Comparison of ENCODE assay signal across 13 cellular contexts in genomic region chrY:13804124-13805056, GRCh38.
"Had no signal": no experiment of that assay in that cellular context is flagged by ENCODE, and none has a peak within 500 bp of the region (broad histone marks: within the 10 kb centered on the region; RNA-seq: fewer than 3 reads in every experiment).

No MANE protein-coding gene starts in this region.

- H3K4me1 ChIP-seq: breast epithelium, esophagus squamous epithelium, left ventricle myocardium inferior, right atrium auricular region, tibial artery, uterus had no signal

- H3K4me3 ChIP-seq: breast epithelium, esophagus squamous epithelium, left ventricle myocardium inferior, right atrium auricular region, skin epidermis, tibial artery, uterus had no signal

- H3K9me3 Mint-ChIP-seq: activated T-cell treated with anti-CD3 and anti-CD28 coated beads, Interleukin-2, amount 50 U/mL, for 24 hours had no signal

- H3K27ac ChIP-seq: breast epithelium, dorsolateral prefrontal cortex, esophagus squamous epithelium, left ventricle myocardium inferior, right atrium auricular region, skin epidermis, tibial artery, uterus, VCaP had no signal

- DNase-seq: activated CD4-positive, alpha-beta T cell treated with anti-CD3 and anti-CD28 coated beads for 4 hours; activated CD8-positive, alpha-beta memory T cell treated with anti-CD3 and anti-CD28 coated beads, Interleukin-2, amount 10 ng/mL, durations not matched to agents 7 days and 5 days; activated T-cell treated with anti-CD3 and anti-CD28 coated beads, Interleukin-2, amount 50 U/mL, for 24 hours; dorsolateral prefrontal cortex; esophagus squamous epithelium; foreskin fibroblast; left ventricle myocardium inferior; tibial artery; uterus had no signal

- H3K36me3 ChIP-seq: breast epithelium, esophagus squamous epithelium, left ventricle myocardium inferior, right atrium auricular region, tibial artery, uterus had no signal

- ATAC-seq: activated CD8-positive, alpha-beta memory T cell treated with anti-CD3 and anti-CD28 coated beads, Interleukin-2, amount 10 ng/mL, durations not matched to agents 7 days and 5 days had no signal

- H3K27ac Mint-ChIP-seq: activated T-cell treated with anti-CD3 and anti-CD28 coated beads, Interleukin-2, amount 50 U/mL, for 24 hours had no signal

- H3K27me3 ChIP-seq: breast epithelium, dorsolateral prefrontal cortex, esophagus squamous epithelium, right atrium auricular region, tibial artery, uterus had no signal

- H3K27me3 Mint-ChIP-seq: activated CD8-positive, alpha-beta memory T cell treated with anti-CD3 and anti-CD28 coated beads, Interleukin-2, amount 10 ng/mL, durations not matched to agents 7 days and 5 days; activated T-cell treated with anti-CD3 and anti-CD28 coated beads, Interleukin-2, amount 50 U/mL, for 24 hours had no signal

- H3K9me3 ChIP-seq: breast epithelium, esophagus squamous epithelium, left ventricle myocardium inferior, right atrium auricular region, tibial artery, uterus had no signal

- H3K4me3 Mint-ChIP-seq: activated CD8-positive, alpha-beta memory T cell treated with anti-CD3 and anti-CD28 coated beads, Interleukin-2, amount 10 ng/mL, durations not matched to agents 7 days and 5 days; activated T-cell treated with anti-CD3 and anti-CD28 coated beads, Interleukin-2, amount 50 U/mL, for 24 hours had no signal
